Comparison of ENCODE assay signal across 1 cellular context in genomic region chr16:499924-500323, GRCh38.
TF ChIP-seq lines count a peak whose summit lies in the region.

No MANE protein-coding gene starts in this region.

TF ChIP-seq in H1, 55 proteins besides CTCF, POLR2A, EP300 and RAD21:
- no peak for TF ChIP-seq KDM1A (IDR thresholded peaks at IDR 0.05; ENCODE audit: borderline replicate concordance, low read length)
